ENCODE assay signal across 24 cellular contexts in the genomic region with DNA sequence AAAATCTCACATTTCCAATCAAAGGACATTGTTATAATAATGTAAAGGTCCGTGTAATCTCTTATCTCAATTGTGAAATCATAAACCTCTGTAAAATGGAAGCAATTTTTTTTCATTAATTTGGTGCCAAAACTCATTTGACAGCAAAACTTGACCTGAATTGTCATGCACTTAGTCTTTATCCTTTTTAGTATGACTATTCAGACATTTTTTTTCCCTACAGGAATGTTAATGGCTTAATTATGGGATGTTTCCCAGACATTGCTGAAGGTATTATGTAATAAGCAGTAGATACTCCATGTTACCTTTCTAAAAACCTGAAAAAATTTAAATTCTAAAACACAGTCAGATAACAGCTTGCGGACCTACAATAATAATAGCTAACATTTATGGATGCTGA.
DNase-seq lines count a peak whose midpoint lies in the region; ATAC-seq, FAIRE-seq and TF ChIP-seq lines count a peak whose summit lies in the region.
"Had no signal": no experiment of that assay in that cellular context is flagged by ENCODE, and none has a peak within 500 bp of the region (broad histone marks: within the 10 kb centered on the region; RNA-seq: fewer than 3 reads in every experiment).

No MANE protein-coding gene starts in this region.

- no peak overlapping the region for H3K27ac ChIP-seq in SK-N-SH (ENCODE audit: low read depth in 2 of 2, low read length in 1 of 2)
- H3K27ac ChIP-seq in astrocyte (ENCODE audit: low read depth, low read length) = no peak overlapping the region
- no peak overlapping the region for H3K27ac ChIP-seq in colonic mucosa
- H3K27ac ChIP-seq: 22Rv1, A549, BLaER1 had no signal

- POLR2A ChIA-PET in SK-N-SH (lab: Yijun Ruan, JAX) = no interaction called here

- H3K79me2 ChIP-seq in SK-N-SH (ENCODE audit: insufficient read depth) = no peaks in the 10 kb centered on the region
- H3K79me2 ChIP-seq in astrocyte (ENCODE audit: insufficient read depth, low read length) = no peaks in the 10 kb centered on the region

- DNase-seq in SK-N-SH = no peak
- peak; percentile 6 for DNase-seq in astrocyte (ENCODE audit: low read depth)
- DNase-seq in activated CD4-positive, alpha-beta T cell treated with anti-CD3 and anti-CD28 coated beads for 4 hours = no peak
- DNase-seq in colonic mucosa = no peak
- DNase-seq: BE2C; C1 segment of cervical spinal cord; CD4-positive, alpha-beta memory T cell; CD4-positive, CD25-positive, alpha-beta regulatory T cell; CD8-positive, alpha-beta memory T cell; COR-L47; DMS 273 treated with DMSO at 0.1 percent for 48 hours; DMS153; DMS53; DMS79; DND-41; EL; GDM1 had no signal

- no peaks in the 10 kb centered on the region for H3K4me1 Mint-ChIP-seq in astrocyte (ENCODE audit: low read depth, unreplicated experiment)
- H3K4me1 Mint-ChIP-seq: CD14-positive monocyte; CD4-positive, alpha-beta memory T cell; CD4-positive, CD25-positive, alpha-beta regulatory T cell; CD8-positive, alpha-beta memory T cell had no signal

- no peak overlapping the region for H3K27ac Mint-ChIP-seq in astrocyte (ENCODE audit: unreplicated experiment)
- H3K27ac Mint-ChIP-seq: CD14-positive monocyte; CD4-positive, alpha-beta memory T cell; CD4-positive, CD25-positive, alpha-beta regulatory T cell; CD8-positive, alpha-beta memory T cell had no signal

- no peaks in the 10 kb centered on the region for H3K9me3 Mint-ChIP-seq in astrocyte (ENCODE audit: unreplicated experiment)
- H3K9me3 Mint-ChIP-seq: CD4-positive, alpha-beta memory T cell; CD8-positive, alpha-beta memory T cell had no signal

- H3K27me3 Mint-ChIP-seq in astrocyte (ENCODE audit: low read depth, unreplicated experiment) = no peaks in the 10 kb centered on the region
- H3K27me3 Mint-ChIP-seq: CD4-positive, alpha-beta memory T cell; CD4-positive, CD25-positive, alpha-beta regulatory T cell had no signal

- 18% methylated on average over 2 of the region's 2 CpGs for WGBS in SK-N-SH (ENCODE audit: low lambda C conversion rate)

- H3K27me3 ChIP-seq in SK-N-SH (ENCODE audit: insufficient read depth) (no peaks in the 10 kb centered on the region; the same call in 1 of the 2 replicates), astrocyte (ENCODE audit: insufficient read depth, low read length) (no peaks in the 10 kb centered on the region), colonic mucosa (no peaks in the 10 kb centered on the region)
- H3K27me3 ChIP-seq: BE2C had no signal

- no peak for TF ChIP-seq RAD21 in SK-N-SH (IDR thresholded peaks at IDR 0.05; ENCODE audit: low read length)

- H3K36me3 Mint-ChIP-seq in astrocyte (ENCODE audit: low read depth, unreplicated experiment) = no peaks in the 10 kb centered on the region
- H3K36me3 Mint-ChIP-seq: CD14-positive monocyte; CD4-positive, alpha-beta memory T cell; CD4-positive, CD25-positive, alpha-beta regulatory T cell; CD8-positive, alpha-beta memory T cell had no signal

- no peak overlapping the region for H3K4me3 ChIP-seq in SK-N-SH (ENCODE audit: low read depth in 2 of 2, low read length in 1 of 2)
- no peak overlapping the region for H3K4me3 ChIP-seq in astrocyte (ENCODE audit: insufficient read depth, low read depth, low read length)
- H3K4me3 ChIP-seq in colonic mucosa = no peak overlapping the region
- H3K4me3 ChIP-seq: A549, BLaER1, GM12878 had no signal

- H2AFZ ChIP-seq in SK-N-SH (ENCODE audit: low read depth) (no peak overlapping the region), astrocyte (ENCODE audit: low read depth, low read length) (no peak overlapping the region)

- H4K20me1 ChIP-seq in SK-N-SH (ENCODE audit: insufficient read depth) (no peaks in the 10 kb centered on the region), astrocyte (ENCODE audit: insufficient read depth, low read length) (no peaks in the 10 kb centered on the region)
- H4K20me1 ChIP-seq: BLaER1 had no signal

- H3K9me2 ChIP-seq in SK-N-SH = no peaks in the 10 kb centered on the region

- H3K4me1 ChIP-seq in SK-N-SH (ENCODE audit: control insufficient read depth in 1 of 2, insufficient read depth in 2 of 2, low read depth in 1 of 2, low read length in 1 of 2) (no peaks in the 10 kb centered on the region), astrocyte (ENCODE audit: insufficient read depth, low read length) (no peaks in the 10 kb centered on the region), colonic mucosa (no peaks in the 10 kb centered on the region)
- H3K4me1 ChIP-seq: A549, BE2C, BLaER1 had no signal

- CTCF ChIA-PET in SK-N-SH (lab: Yijun Ruan, JAX) = no interaction called here

- FAIRE-seq in astrocyte (lab: Jason Lieb, UNC) = peak; percentile 86
- FAIRE-seq: A549, GM12878, GM19239 had no signal

- no peak for TF ChIP-seq EP300 in SK-N-SH (IDR thresholded peaks at IDR 0.05; ENCODE audit: borderline replicate concordance in 1 of 2, low read depth in 1 of 2, low read length in 1 of 2)

- H3K9ac ChIP-seq in SK-N-SH (no peak overlapping the region), astrocyte (ENCODE audit: low read length) (no peak overlapping the region), colonic mucosa (ENCODE audit: low read depth in 2 of 2, low read length in 2 of 2) (no peak overlapping the region)
- H3K9ac ChIP-seq: BLaER1 had no signal

- no peak overlapping the region for H3K4me3 Mint-ChIP-seq in astrocyte (ENCODE audit: unreplicated experiment)
- H3K4me3 Mint-ChIP-seq: CD14-positive monocyte; CD4-positive, alpha-beta memory T cell; CD4-positive, CD25-positive, alpha-beta regulatory T cell; CD8-positive, alpha-beta memory T cell had no signal

- ATAC-seq in SK-N-SH treated with all-trans-retinoic acid at 6 μM for 48 hours = no peak
- ATAC-seq: A549, GM12878 had no signal

- TF ChIP-seq CTCF in SK-N-SH (IDR thresholded peaks at IDR 0.05) (no peak), astrocyte (IDR thresholded peaks at IDR 0.05; ENCODE audit: insufficient read depth, low read depth, low read length) (no peak), colonic mucosa (IDR thresholded peaks at IDR 0.05) (no peak)

- no peak overlapping the region for H3K4me2 ChIP-seq in SK-N-SH
- no peak overlapping the region for H3K4me2 ChIP-seq in astrocyte (ENCODE audit: low read length)
- H3K4me2 ChIP-seq: A549, BLaER1 had no signal

- H3K9me3 ChIP-seq in SK-N-SH (no peaks in the 10 kb centered on the region), astrocyte (ENCODE audit: insufficient read depth, low read depth, low read length) (no peaks in the 10 kb centered on the region), colonic mucosa (no peaks in the 10 kb centered on the region)
- H3K9me3 ChIP-seq: A549, BE2C, BLaER1 had no signal

- intact Hi-C loops in colonic mucosa (cut with DNase I) = no loop called here

- no peaks in the 10 kb centered on the region for H3F3A ChIP-seq in SK-N-SH (replicated peaks; ENCODE audit: insufficient read depth)

- no peaks in the 10 kb centered on the region for H3K36me3 ChIP-seq in SK-N-SH (replicated peaks in 1 of 2; ENCODE audit: control insufficient read depth in 1 of 2, insufficient read depth in 2 of 2, low read length in 1 of 2)
- no peaks in the 10 kb centered on the region for H3K36me3 ChIP-seq in astrocyte (ENCODE audit: insufficient read depth, low read length)
- H3K36me3 ChIP-seq in colonic mucosa = no peaks in the 10 kb centered on the region
- H3K36me3 ChIP-seq: BE2C, BLaER1 had no signal

TF ChIP-seq in SK-N-SH treated with all-trans-retinoic acid at 6 μM for 48 hours, 23 proteins besides CTCF, POLR2A, EP300 and RAD21 (continues in another document):
- no peak for TF ChIP-seq TOX (CRISPR knock-in tag; IDR thresholded peaks at IDR 0.05; ENCODE audit: borderline replicate concordance)

TF ChIP-seq in SK-N-SH, 30 proteins besides CTCF, POLR2A, EP300 and RAD21:
- TF ChIP-seq, protein P1, sequence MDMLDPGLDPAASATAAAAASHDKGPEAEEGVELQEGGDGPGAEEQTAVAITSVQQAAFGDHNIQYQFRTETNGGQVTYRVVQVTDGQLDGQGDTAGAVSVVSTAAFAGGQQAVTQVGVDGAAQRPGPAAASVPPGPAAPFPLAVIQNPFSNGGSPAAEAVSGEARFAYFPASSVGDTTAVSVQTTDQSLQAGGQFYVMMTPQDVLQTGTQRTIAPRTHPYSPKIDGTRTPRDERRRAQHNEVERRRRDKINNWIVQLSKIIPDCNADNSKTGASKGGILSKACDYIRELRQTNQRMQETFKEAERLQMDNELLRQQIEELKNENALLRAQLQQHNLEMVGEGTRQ (IDR thresholded peaks at IDR 0.05; ENCODE audit: borderline replicate concordance, low read depth, low read length) = no peak
- no peak for TF ChIP-seq RXRA (IDR thresholded peaks at IDR 0.05; ENCODE audit: borderline replicate concordance, low read depth)
- TF ChIP-seq, protein P2, sequence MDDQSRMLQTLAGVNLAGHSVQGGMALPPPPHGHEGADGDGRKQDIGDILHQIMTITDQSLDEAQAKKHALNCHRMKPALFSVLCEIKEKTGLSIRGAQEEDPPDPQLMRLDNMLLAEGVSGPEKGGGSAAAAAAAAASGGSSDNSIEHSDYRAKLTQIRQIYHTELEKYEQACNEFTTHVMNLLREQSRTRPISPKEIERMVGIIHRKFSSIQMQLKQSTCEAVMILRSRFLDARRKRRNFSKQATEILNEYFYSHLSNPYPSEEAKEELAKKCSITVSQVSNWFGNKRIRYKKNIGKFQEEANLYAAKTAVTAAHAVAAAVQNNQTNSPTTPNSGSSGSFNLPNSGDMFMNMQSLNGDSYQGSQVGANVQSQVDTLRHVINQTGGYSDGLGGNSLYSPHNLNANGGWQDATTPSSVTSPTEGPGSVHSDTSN (IDR thresholded peaks at IDR 0.05) = no peak
- TF ChIP-seq, protein P3, sequence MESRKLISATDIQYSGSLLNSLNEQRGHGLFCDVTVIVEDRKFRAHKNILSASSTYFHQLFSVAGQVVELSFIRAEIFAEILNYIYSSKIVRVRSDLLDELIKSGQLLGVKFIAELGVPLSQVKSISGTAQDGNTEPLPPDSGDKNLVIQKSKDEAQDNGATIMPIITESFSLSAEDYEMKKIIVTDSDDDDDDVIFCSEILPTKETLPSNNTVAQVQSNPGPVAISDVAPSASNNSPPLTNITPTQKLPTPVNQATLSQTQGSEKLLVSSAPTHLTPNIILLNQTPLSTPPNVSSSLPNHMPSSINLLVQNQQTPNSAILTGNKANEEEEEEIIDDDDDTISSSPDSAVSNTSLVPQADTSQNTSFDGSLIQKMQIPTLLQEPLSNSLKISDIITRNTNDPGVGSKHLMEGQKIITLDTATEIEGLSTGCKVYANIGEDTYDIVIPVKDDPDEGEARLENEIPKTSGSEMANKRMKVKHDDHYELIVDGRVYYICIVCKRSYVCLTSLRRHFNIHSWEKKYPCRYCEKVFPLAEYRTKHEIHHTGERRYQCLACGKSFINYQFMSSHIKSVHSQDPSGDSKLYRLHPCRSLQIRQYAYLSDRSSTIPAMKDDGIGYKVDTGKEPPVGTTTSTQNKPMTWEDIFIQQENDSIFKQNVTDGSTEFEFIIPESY (IDR thresholded peaks at IDR 0.05; ENCODE audit: borderline replicate concordance, low read depth) = no peak
